Comparison of ENCODE assay signal across 29 cellular contexts in the genomic region with DNA sequence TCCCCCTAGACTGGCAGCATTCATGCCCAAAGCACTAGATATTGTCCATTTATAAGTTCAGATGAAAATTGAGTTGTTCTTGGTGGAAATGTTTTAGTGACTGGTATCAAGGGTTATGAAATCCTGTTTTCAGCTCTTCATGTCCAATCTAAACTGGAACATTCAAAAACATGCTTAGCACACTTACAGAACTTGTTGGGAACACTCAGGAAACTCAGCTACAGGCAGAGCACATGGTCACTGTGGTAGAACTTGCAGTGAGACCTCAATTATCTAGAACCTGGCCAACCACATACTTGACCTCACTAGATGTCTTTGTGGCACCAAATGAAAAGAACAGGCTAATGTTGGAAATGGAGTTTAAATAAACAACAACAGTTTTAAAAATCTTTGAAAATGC.
A peak's percentile ranks its signal among the peaks of the same experiment; 100 is the strongest.
DNase-seq lines count a peak whose midpoint lies in the region; ATAC-seq, FAIRE-seq and TF ChIP-seq lines count a peak whose summit lies in the region.
"Had no signal": no experiment of that assay in that cellular context is flagged by ENCODE, and none has a peak within 500 bp of the region (broad histone marks: within the 10 kb centered on the region; RNA-seq: fewer than 3 reads in every experiment).

No MANE protein-coding gene starts in this region.

- H3K27me3 ChIP-seq in left ventricle myocardium inferior (ENCODE audit: low read depth) (no peaks in the 10 kb centered on the region), heart left ventricle (no peaks in the 10 kb centered on the region), astrocyte (ENCODE audit: insufficient read depth, low read length) (no peaks in the 10 kb centered on the region), osteoblast (ENCODE audit: insufficient read depth, low read length) (no peaks in the 10 kb centered on the region), vagina (no peaks in the 10 kb centered on the region)
- H3K27me3 ChIP-seq: MG63, SJSA1, tibial artery had no signal

- H3K27ac ChIP-seq in left ventricle myocardium inferior (replicated peaks): peak overlapping the region; percentile 42
- peak overlapping the region in 1 of 12 donors; percentile 18 for H3K27ac ChIP-seq in heart left ventricle
- H3K27ac ChIP-seq in astrocyte (ENCODE audit: low read depth, low read length): no peak overlapping the region
- H3K27ac ChIP-seq in osteoblast (ENCODE audit: low read depth, low read length): peak overlapping the region; percentile 26
- peak overlapping the region; percentile 13 for H3K27ac ChIP-seq in vagina
- H3K27ac ChIP-seq: epithelial cell of prostate, SJSA1, tibial artery had no signal

- H3K36me3 Mint-ChIP-seq in astrocyte (ENCODE audit: low read depth, unreplicated experiment): peaks cover 11% of the 10 kb centered on the region

- H3K4me2 ChIP-seq in astrocyte (ENCODE audit: low read length): no peak overlapping the region
- H3K4me2 ChIP-seq in osteoblast (ENCODE audit: insufficient read depth, low read length): no peak overlapping the region

- peaks cover 80% of the 10 kb centered on the region for H3K79me2 ChIP-seq in astrocyte (ENCODE audit: insufficient read depth, low read length)
- peaks cover 85% of the 10 kb centered on the region for H3K79me2 ChIP-seq in osteoblast (ENCODE audit: insufficient read depth, low read length)

- H3K4me1 Mint-ChIP-seq in astrocyte (ENCODE audit: low read depth, unreplicated experiment): peaks cover 33% of the 10 kb centered on the region

- H3K27ac Mint-ChIP-seq in astrocyte (ENCODE audit: unreplicated experiment): peak overlapping the region; percentile 34
- H3K27ac Mint-ChIP-seq: progenitor cell of endocrine pancreas; stimulated activated naive CD8-positive, alpha-beta T cell treated with anti-CD3 and anti-CD28 coated beads, Interleukin-15, Interleukin-2, amounts not matched to agents 100 ng/mL and 50 ng/mL, for 24 hours had no signal

- H3K9me3 ChIP-seq in left ventricle myocardium inferior (replicated peaks) (no peaks in the 10 kb centered on the region), heart left ventricle (no peaks in the 10 kb centered on the region), astrocyte (ENCODE audit: insufficient read depth, low read depth, low read length) (no peaks in the 10 kb centered on the region), osteoblast (ENCODE audit: low read depth, low read length) (no peaks in the 10 kb centered on the region), vagina (no peaks in the 10 kb centered on the region)
- H3K9me3 ChIP-seq: Caco-2, MG63, SJSA1, tibial artery had no signal

- H3K36me3 ChIP-seq in left ventricle myocardium inferior: no peaks in the 10 kb centered on the region
- H3K36me3 ChIP-seq in heart left ventricle: no peaks in the 10 kb centered on the region
- H3K36me3 ChIP-seq in astrocyte (ENCODE audit: insufficient read depth, low read length): no peaks in the 10 kb centered on the region
- H3K36me3 ChIP-seq in osteoblast (ENCODE audit: insufficient read depth, low read length): peaks cover 58% of the 10 kb centered on the region
- H3K36me3 ChIP-seq in vagina: no peaks in the 10 kb centered on the region
- H3K36me3 ChIP-seq: tibial artery had no signal

- DNase-seq in left ventricle myocardium inferior (no peak), heart left ventricle (no peak), astrocyte (ENCODE audit: low read depth) (no peak), osteoblast (ENCODE audit: insufficient read length, low spot score, missing footprints) (no peak), vagina (ENCODE audit: extremely low spot score in 2 of 2) (no peak), SHP77 treated with DMSO at 0.1 percent for 48 hours (lab: John Stamatoyannopoulos, UW) (no peak), D341Med (ENCODE audit: low spot score) (no peak)
- DNase-seq: activated CD4-positive, alpha-beta T cell treated with anti-CD3 and anti-CD28 coated beads for 4 hours; activated naive CD4-positive, alpha-beta T cell; activated T-cell treated with anti-CD3 and anti-CD28 coated beads, Interleukin-2, amount 50 U/mL, for 48 hours; Caco-2; DMS79 treated with DMSO at 0.1 percent for 48 hours; effector CD4-positive, alpha-beta T cell; GF-D8; H7; KG1; kidney glomerular epithelial cell; MG63; NCI-H1105 treated with DMSO at 0.1 percent for 48 hours; NCI-H1930; NCI-H524 treated with DMSO at 0.1 percent for 48 hours; stimulated activated CD4-positive, alpha-beta T cell treated with anti-CD3 and anti-CD28 coated beads, Interleukin-15, amount 100 ng/mL, for 24 hours had no signal

- TF ChIP-seq POLR2A in heart left ventricle (IDR thresholded peaks at IDR 0.05) (no peak), vagina (IDR thresholded peaks at IDR 0.05) (no peak)

- no peaks in the 10 kb centered on the region for H3K27me3 Mint-ChIP-seq in astrocyte (ENCODE audit: low read depth, unreplicated experiment)
- H3K27me3 Mint-ChIP-seq: progenitor cell of endocrine pancreas; stimulated activated naive CD8-positive, alpha-beta T cell treated with anti-CD3 and anti-CD28 coated beads, Interleukin-15, Interleukin-2, amounts not matched to agents 100 ng/mL and 50 ng/mL, for 24 hours had no signal

- H3K4me3 Mint-ChIP-seq in astrocyte (ENCODE audit: unreplicated experiment): no peak overlapping the region
- H3K4me3 Mint-ChIP-seq: stimulated activated naive CD8-positive, alpha-beta T cell treated with anti-CD3 and anti-CD28 coated beads, Interleukin-15, Interleukin-2, amounts not matched to agents 100 ng/mL and 50 ng/mL, for 24 hours had no signal

- no peak overlapping the region for H3K9ac ChIP-seq in astrocyte (ENCODE audit: low read length)

- intact Hi-C loops in left ventricle myocardium inferior (cut with micrococcal nuclease): no loop called here
- intact Hi-C loops in heart left ventricle (cut with DNase I): no loop called here
- intact Hi-C loops in vagina (cut with DNase I): no loop called here

- FAIRE-seq in astrocyte (lab: Jason Lieb, UNC): no peak

- no peaks in the 10 kb centered on the region for H3K9me3 Mint-ChIP-seq in astrocyte (ENCODE audit: unreplicated experiment)

- ATAC-seq in heart left ventricle (no peak), HG03439 (IDR thresholded peaks at IDR 0.05; ENCODE audit: unreplicated experiment) (no peak)
- ATAC-seq: sciatic nerve had no signal

- TF ChIP-seq CTCF in left ventricle myocardium inferior (IDR thresholded peaks at IDR 0.05; ENCODE audit: borderline replicate concordance) (no peak), heart left ventricle (IDR thresholded peaks at IDR 0.05) (no peak), astrocyte (IDR thresholded peaks at IDR 0.05; ENCODE audit: insufficient read depth, low read depth, low read length) (no peak), osteoblast (IDR thresholded peaks at IDR 0.05; ENCODE audit: extremely low read depth, low read depth, low read length) (no peak), vagina (IDR thresholded peaks at IDR 0.05) (no peak)

- H4K20me1 ChIP-seq in astrocyte (ENCODE audit: insufficient read depth, low read length) (peaks cover 17% of the 10 kb centered on the region), osteoblast (ENCODE audit: insufficient read depth, low read length) (no peaks in the 10 kb centered on the region)

- H2AFZ ChIP-seq in astrocyte (ENCODE audit: low read depth, low read length) (no peak overlapping the region), osteoblast (ENCODE audit: low read length) (no peak overlapping the region)

- H3K4me3 ChIP-seq in left ventricle myocardium inferior (no peak overlapping the region), heart left ventricle (no peak overlapping the region), astrocyte (ENCODE audit: insufficient read depth, low read depth, low read length) (no peak overlapping the region), osteoblast (ENCODE audit: insufficient read depth, low read length) (no peak overlapping the region), vagina (no peak overlapping the region)
- H3K4me3 ChIP-seq: MG63, SJSA1, tibial artery had no signal

- H3K4me1 ChIP-seq in left ventricle myocardium inferior (peaks cover 65% of the 10 kb centered on the region), heart left ventricle (peaks cover 4 to 53% (median 39%) of the 10 kb centered on the region in 12 donors), astrocyte (ENCODE audit: insufficient read depth, low read length) (peaks cover 18% of the 10 kb centered on the region), osteoblast (ENCODE audit: insufficient read depth, low read length) (peaks cover 30% of the 10 kb centered on the region), vagina (peaks cover 60% of the 10 kb centered on the region)
